In genomic region chr5:71938886-71939285, GRCh38 we compare ENCODE assay signal across 9 cellular contexts.
DNase-seq lines count a peak whose midpoint lies in the region; ATAC-seq and TF ChIP-seq lines count a peak whose summit lies in the region.
"Had no signal": no experiment of that assay in that cellular context is flagged by ENCODE, and none has a peak within 500 bp of the region (broad histone marks: within the 10 kb centered on the region; RNA-seq: fewer than 3 reads in every experiment).

No MANE protein-coding gene starts in this region.

- TF ChIP-seq CTCF in neural progenitor cell (IDR thresholded peaks at IDR 0.05) (no peak), coronary artery (IDR thresholded peaks at IDR 0.05) (no peak), ovary (IDR thresholded peaks at IDR 0.05) (no peak)

- H2AFZ ChIP-seq in neural progenitor cell (replicated peaks) = peak overlapping the region; percentile 55

- H3K9me3 ChIP-seq in neural progenitor cell (ENCODE audit: low read depth) (no peaks in the 10 kb centered on the region), ovary (no peaks in the 10 kb centered on the region)

- H3K36me3 ChIP-seq in neural progenitor cell (no peaks in the 10 kb centered on the region), ovary (no peaks in the 10 kb centered on the region)

- TF ChIP-seq EP300 in ovary (IDR thresholded peaks at IDR 0.05) = no peak

- no peak overlapping the region for H3K4me2 ChIP-seq in neural progenitor cell

- H3K27me3 ChIP-seq in neural progenitor cell (no peaks in the 10 kb centered on the region), ovary (no peaks in the 10 kb centered on the region)

- H3K4me1 Mint-ChIP-seq in neural progenitor cell = peaks cover 31% of the 10 kb centered on the region
- H3K4me1 Mint-ChIP-seq in activated T-cell treated with anti-CD3 and anti-CD28 coated beads, Interleukin-2, amount 50 U/mL, for 72 hours (ENCODE audit: low read depth) = no peaks in the 10 kb centered on the region

- no peaks in the 10 kb centered on the region for H4K20me1 ChIP-seq in neural progenitor cell (ENCODE audit: low read depth)

- DNase-seq in H4 (ENCODE audit: low spot score) = peak; percentile 13
- DNase-seq in NCI-H2196 treated with DMSO at 0.1 percent for 48 hours (lab: John Stamatoyannopoulos, UW; ENCODE audit: unreplicated experiment) = peak; percentile 15
- DNase-seq in cerebellum (ENCODE audit: low spot score) = peak; percentile 58
- no peak for DNase-seq in neural progenitor cell (ENCODE audit: low spot score)
- no peak for DNase-seq in HuH-7.5 (ENCODE audit: low spot score)
- no peak for DNase-seq in coronary artery (ENCODE audit: low spot score)
- DNase-seq in ovary = no peak
- no peak for DNase-seq in activated T-cell treated with anti-CD3 and anti-CD28 coated beads, Interleukin-2, amount 50 U/mL, for 72 hours

- TF ChIP-seq POLR2A in ovary (IDR thresholded peaks at IDR 0.05) = no peak

- H3K9me3 Mint-ChIP-seq in neural progenitor cell = peaks cover 7% of the 10 kb centered on the region
- peaks cover 0 to 2% of the 10 kb centered on the region in 2 donors for H3K9me3 Mint-ChIP-seq in activated T-cell treated with anti-CD3 and anti-CD28 coated beads, Interleukin-2, amount 50 U/mL, for 72 hours
- H3K9me3 Mint-ChIP-seq: natural killer cell treated with Interleukin-12 subunit alpha and Interleukin-12 subunit beta and Interleukin-15 and Interleukin-18, amount 100 ng/mL, for 72 hours had no signal

- intact Hi-C loops in ovary (cut with DNase I) = no loop called here

- H3K9ac ChIP-seq in neural progenitor cell = no peak overlapping the region

- no peak overlapping the region for H3K4me3 Mint-ChIP-seq in neural progenitor cell
- no peak overlapping the region for H3K4me3 Mint-ChIP-seq in activated T-cell treated with anti-CD3 and anti-CD28 coated beads, Interleukin-2, amount 50 U/mL, for 72 hours
- H3K4me3 Mint-ChIP-seq: natural killer cell treated with Interleukin-12 subunit alpha and Interleukin-12 subunit beta and Interleukin-15 and Interleukin-18, amount 100 ng/mL, for 72 hours had no signal

- no peaks in the 10 kb centered on the region for H3K36me3 Mint-ChIP-seq in neural progenitor cell
- no peaks in the 10 kb centered on the region for H3K36me3 Mint-ChIP-seq in activated T-cell treated with anti-CD3 and anti-CD28 coated beads, Interleukin-2, amount 50 U/mL, for 72 hours (ENCODE audit: insufficient read depth in 2 of 2)
- H3K36me3 Mint-ChIP-seq: natural killer cell treated with Interleukin-12 subunit alpha and Interleukin-12 subunit beta and Interleukin-15 and Interleukin-18, amount 100 ng/mL, for 72 hours had no signal

- H3K27ac ChIP-seq in neural progenitor cell (no peak overlapping the region), coronary artery (no peak overlapping the region), ovary (no peak overlapping the region)

- H3K27ac Mint-ChIP-seq in neural progenitor cell = peak overlapping the region; percentile 95
- H3K27ac Mint-ChIP-seq in activated T-cell treated with anti-CD3 and anti-CD28 coated beads, Interleukin-2, amount 50 U/mL, for 72 hours = no peak overlapping the region
- H3K27ac Mint-ChIP-seq: natural killer cell treated with Interleukin-12 subunit alpha and Interleukin-12 subunit beta and Interleukin-15 and Interleukin-18, amount 100 ng/mL, for 72 hours had no signal

- H3K4me1 ChIP-seq in neural progenitor cell (peaks cover 27% of the 10 kb centered on the region), ovary (ENCODE audit: insufficient read depth) (no peaks in the 10 kb centered on the region)

- no peaks in the 10 kb centered on the region for H3K79me2 ChIP-seq in neural progenitor cell (ENCODE audit: low read depth)

- peaks cover 5% of the 10 kb centered on the region for H3F3A ChIP-seq in neural progenitor cell (ENCODE audit: low read depth)

- 45 to 65% (median 61%) methylated on average over 7 of the region's 7 CpGs for WGBS in ovary, 3 donors

- no peak for ATAC-seq in activated T-cell treated with anti-CD3 and anti-CD28 coated beads, Interleukin-2, amount 50 U/mL, for 72 hours (replicated peaks in 1 of 2)
- ATAC-seq: natural killer cell treated with Interleukin-12 subunit alpha and Interleukin-12 subunit beta and Interleukin-15 and Interleukin-18, amount 100 ng/mL, for 72 hours had no signal

- H3K27me3 Mint-ChIP-seq in neural progenitor cell (ENCODE audit: insufficient read depth, low read depth) = no peaks in the 10 kb centered on the region
- H3K27me3 Mint-ChIP-seq in activated T-cell treated with anti-CD3 and anti-CD28 coated beads, Interleukin-2, amount 50 U/mL, for 72 hours (ENCODE audit: low read depth) = peaks cover 43% of the 10 kb centered on the region

- H3K4me3 ChIP-seq in neural progenitor cell (no peak overlapping the region), coronary artery (no peak overlapping the region), ovary (no peak overlapping the region)

Comparison
In these comparisons a context has a peak if more than half of its experiments do, and no peak if none do; other contexts are left out.
1. DNase-seq: peak in H4 (single experiment), NCI-H2196 treated with DMSO at 0.1 percent for 48 hours (single experiment) and cerebellum (single experiment); none in neural progenitor cell (single experiment), HuH-7.5 (single experiment), coronary artery (single experiment), ovary (0 of 5) and activated T-cell treated with anti-CD3 and anti-CD28 coated beads, Interleukin-2, amount 50 U/mL, for 72 hours (0 of 2).